ENCODE assay signal across 27 cellular contexts in the genomic region with DNA sequence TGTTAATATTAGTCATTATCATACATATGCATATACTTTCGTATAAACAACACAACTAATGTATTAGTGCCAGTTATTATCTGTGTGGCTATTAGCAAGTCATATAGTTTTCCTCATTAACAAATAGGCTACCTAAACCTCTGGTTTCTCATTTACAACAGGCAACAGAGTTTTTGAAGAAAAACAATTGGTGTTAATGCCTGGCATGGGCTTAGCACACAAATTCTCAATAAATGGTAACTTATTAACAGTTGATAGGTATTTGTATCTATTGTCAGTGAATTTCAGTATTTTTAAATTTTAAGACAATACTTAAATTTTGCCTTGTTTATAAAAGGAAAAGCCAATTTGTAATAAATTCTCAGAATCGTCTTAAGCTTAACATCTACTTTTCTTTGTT.
"Had no signal": no experiment of that assay in that cellular context is flagged by ENCODE, and none has a peak within 500 bp of the region (broad histone marks: within the 10 kb centered on the region; RNA-seq: fewer than 3 reads in every experiment).

No MANE protein-coding gene starts in this region.

- H3K9me3 Mint-ChIP-seq: nephron progenitor cell; stimulated activated effector memory CD8-positive, alpha-beta T cell treated with anti-CD3 and anti-CD28 coated beads, Interleukin-12 subunit alpha, Interleukin-12 subunit beta, amount 100 ng/mL, for 72 hours had no signal

- H3K9me3 ChIP-seq: neutrophil, pancreas, prostate gland, stomach, thoracic aorta, thyroid gland, tibial nerve, upper lobe of left lung, vagina had no signal

- H3K27ac ChIP-seq: neutrophil, pancreas, prostate gland, skin epidermis, stomach, thoracic aorta, thyroid gland, tibial nerve, upper lobe of left lung, vagina had no signal

- DNase-seq: naive thymus-derived CD8-positive, alpha-beta T cell; nephron progenitor cell; nucleus accumbens; pancreas; right cardiac atrium; stimulated activated CD4-positive, alpha-beta T cell treated with anti-CD3 and anti-CD28 coated beads, Interleukin-15, amount 100 ng/mL, for 24 hours; stimulated activated CD4-positive, alpha-beta T cell treated with anti-CD3 and anti-CD28 coated beads, Interleukin-2, amount 100 ng/mL, for 24 hours; stimulated activated CD4-positive, alpha-beta T cell treated with anti-CD3 and anti-CD28 coated beads, Interleukin-2, amount 100 ng/mL, for 48 hours; stimulated activated CD4-positive, alpha-beta T cell treated with anti-CD3 and anti-CD28 coated beads, Interleukin-4, amount 100 ng/mL, for 24 hours; stimulated activated naive B cell treated with anti-CD40 and anti-IgM and Interleukin-4, amounts not matched to agents 10 μg/mL and 1 μg/mL and 100 μg/mL, for 72 hours; stimulated activated naive CD4-positive, alpha-beta T cell treated with Interleukin-2 at 50 U/mL for 16 hours; stomach; thyroid gland; trophoblast cell; upper lobe of left lung had no signal

- H3K36me3 ChIP-seq: neutrophil, pancreas, prostate gland, stomach, thoracic aorta, thyroid gland, tibial nerve, upper lobe of left lung, vagina had no signal

- H3K27me3 ChIP-seq: neutrophil, pancreas, thyroid gland, tibial nerve, upper lobe of left lung, vagina had no signal

- ATAC-seq: naive thymus-derived CD8-positive, alpha-beta T cell; natural killer cell treated with Interleukin-12 subunit alpha and Interleukin-12 subunit beta and Interleukin-15 and Interleukin-18, amount 100 ng/mL, for 72 hours; pancreas; right cardiac atrium; sciatic nerve; stimulated activated effector memory CD8-positive, alpha-beta T cell treated with anti-CD3 and anti-CD28 coated beads, Interleukin-12 subunit alpha, Interleukin-12 subunit beta, amount 100 ng/mL, for 72 hours had no signal

- H3K4me1 Mint-ChIP-seq: naive thymus-derived CD8-positive, alpha-beta T cell; nephron progenitor cell; neural crest cell; stimulated activated effector memory CD8-positive, alpha-beta T cell treated with anti-CD3 and anti-CD28 coated beads, Interleukin-12 subunit alpha, Interleukin-12 subunit beta, amount 100 ng/mL, for 72 hours; stimulated activated naive B cell treated with anti-CD40 and anti-IgM and Interleukin-4, amounts not matched to agents 10 μg/mL and 1 μg/mL and 100 μg/mL, for 72 hours had no signal

- H3K27me3 Mint-ChIP-seq: natural killer cell treated with Interleukin-12 subunit alpha and Interleukin-12 subunit beta and Interleukin-15 and Interleukin-18, amount 100 ng/mL, for 72 hours; stimulated activated naive CD8-positive, alpha-beta T cell treated with anti-CD3 and anti-CD28 coated beads, Interleukin-15, Interleukin-2, amounts not matched to agents 100 ng/mL and 50 ng/mL, for 24 hours had no signal

- H3K36me3 Mint-ChIP-seq: naive thymus-derived CD8-positive, alpha-beta T cell; natural killer cell treated with Interleukin-12 subunit alpha and Interleukin-12 subunit beta and Interleukin-15 and Interleukin-18, amount 100 ng/mL, for 72 hours; stimulated activated effector memory CD8-positive, alpha-beta T cell treated with anti-CD3 and anti-CD28 coated beads, Interleukin-12 subunit alpha, Interleukin-12 subunit beta, amount 100 ng/mL, for 72 hours; stimulated activated naive B cell treated with anti-CD40 and anti-IgM and Interleukin-4, amounts not matched to agents 10 μg/mL and 1 μg/mL and 100 μg/mL, for 72 hours had no signal

- FAIRE-seq: pancreas, urothelium cell line had no signal

- H3K27ac Mint-ChIP-seq: naive thymus-derived CD8-positive, alpha-beta T cell; natural killer cell treated with Interleukin-12 subunit alpha and Interleukin-12 subunit beta and Interleukin-15 and Interleukin-18, amount 100 ng/mL, for 72 hours; nephron progenitor cell; stimulated activated effector memory CD8-positive, alpha-beta T cell treated with anti-CD3 and anti-CD28 coated beads, Interleukin-12 subunit alpha, Interleukin-12 subunit beta, amount 100 ng/mL, for 72 hours; stimulated activated naive B cell treated with anti-CD40 and anti-IgM and Interleukin-4, amounts not matched to agents 10 μg/mL and 1 μg/mL and 100 μg/mL, for 72 hours; stimulated activated naive CD8-positive, alpha-beta T cell treated with anti-CD3 and anti-CD28 coated beads, Interleukin-15, Interleukin-2, amounts not matched to agents 100 ng/mL and 50 ng/mL, for 24 hours had no signal

- H3K4me3 ChIP-seq: pancreas, prostate gland, skin epidermis, stomach, thoracic aorta, thyroid gland, tibial nerve, upper lobe of left lung, vagina had no signal

- H3K4me3 Mint-ChIP-seq: naive thymus-derived CD8-positive, alpha-beta T cell; natural killer cell treated with Interleukin-12 subunit alpha and Interleukin-12 subunit beta and Interleukin-15 and Interleukin-18, amount 100 ng/mL, for 72 hours; nephron progenitor cell; neural crest cell; stimulated activated effector memory CD8-positive, alpha-beta T cell treated with anti-CD3 and anti-CD28 coated beads, Interleukin-12 subunit alpha, Interleukin-12 subunit beta, amount 100 ng/mL, for 72 hours; stimulated activated naive B cell treated with anti-CD40 and anti-IgM and Interleukin-4, amounts not matched to agents 10 μg/mL and 1 μg/mL and 100 μg/mL, for 72 hours; stimulated activated naive CD8-positive, alpha-beta T cell treated with anti-CD3 and anti-CD28 coated beads, Interleukin-15, Interleukin-2, amounts not matched to agents 100 ng/mL and 50 ng/mL, for 24 hours had no signal

- H3K4me1 ChIP-seq: pancreas, prostate gland, stomach, thyroid gland, tibial nerve, upper lobe of left lung, vagina had no signal
